ENCODE assay signal across 8 cellular contexts in the genomic region with DNA sequence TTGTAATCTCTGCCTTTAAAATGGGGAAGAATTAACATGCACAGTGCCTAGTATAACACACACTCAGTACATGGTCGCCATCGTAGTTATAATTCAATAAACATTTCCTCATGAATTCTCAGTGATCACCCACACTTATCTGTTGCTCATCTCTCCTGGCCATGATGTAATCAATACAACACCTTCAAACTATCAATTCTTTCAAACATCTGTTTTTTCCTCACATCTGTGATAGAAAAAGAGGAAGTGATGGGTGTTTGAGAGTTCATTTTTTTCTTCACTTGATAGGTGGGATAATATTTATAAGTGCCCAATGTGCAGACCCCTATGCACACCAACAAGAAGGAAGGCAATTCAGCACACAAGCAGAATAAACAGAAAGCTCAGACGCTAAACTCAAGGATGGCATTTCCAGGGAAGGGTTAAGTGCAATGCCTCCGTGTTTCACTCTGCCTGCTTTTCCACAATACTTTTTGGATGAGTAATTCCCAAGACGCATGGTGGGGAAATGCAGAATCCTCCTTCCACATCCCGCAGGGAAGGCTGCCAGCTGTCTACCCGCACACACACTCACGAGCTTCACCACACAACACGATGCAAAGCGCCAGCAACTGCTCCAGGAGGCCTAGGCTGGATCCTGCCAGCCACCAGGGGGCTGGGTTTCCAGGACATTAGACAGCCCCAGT.
A peak's percentile ranks its signal among the peaks of the same experiment; 100 is the strongest.
DNase-seq lines count a peak whose midpoint lies in the region; ATAC-seq and TF ChIP-seq lines count a peak whose summit lies in the region.

No MANE protein-coding gene starts in this region.

- H3K36me3 ChIP-seq in Peyer's patch (no peaks in the 10 kb centered on the region), esophagus muscularis mucosa (no peaks in the 10 kb centered on the region)

- peaks cover 2% of the 10 kb centered on the region for H3K36me3 Mint-ChIP-seq in activated T-cell treated with anti-CD3 and anti-CD28 coated beads, Interleukin-2, amount 50 U/mL, for 4 hours (ENCODE audit: insufficient read depth)

- no peaks in the 10 kb centered on the region for H3K27me3 Mint-ChIP-seq in activated T-cell treated with anti-CD3 and anti-CD28 coated beads, Interleukin-2, amount 50 U/mL, for 4 hours (ENCODE audit: low read depth)

- no peaks in the 10 kb centered on the region for H3K9me3 ChIP-seq in Peyer's patch
- no peaks in the 10 kb centered on the region for H3K9me3 ChIP-seq in esophagus muscularis mucosa

- peaks cover 0 to 27% (median 2%) of the 10 kb centered on the region in 4 donors for H3K4me1 ChIP-seq in Peyer's patch
- H3K4me1 ChIP-seq in esophagus muscularis mucosa, result peaks cover 51 to 54% (median 51%) of the 10 kb centered on the region in 4 donors

- TF ChIP-seq POLR2A in Peyer's patch (IDR thresholded peaks at IDR 0.05) (no peak), esophagus muscularis mucosa (IDR thresholded peaks at IDR 0.05; ENCODE audit: low read depth) (no peak)

- no peaks in the 10 kb centered on the region for H3K9me3 Mint-ChIP-seq in activated T-cell treated with anti-CD3 and anti-CD28 coated beads, Interleukin-2, amount 50 U/mL, for 4 hours

- no peak overlapping the region for H3K4me3 Mint-ChIP-seq in activated T-cell treated with anti-CD3 and anti-CD28 coated beads, Interleukin-2, amount 50 U/mL, for 4 hours

- TF ChIP-seq CTCF in GM12873 (IDR thresholded peaks at IDR 0.05; ENCODE audit: insufficient read depth, low read depth, low read length, missing control alignments), result peak; percentile 37
- peak in 3 of 6 experiments; percentile 8 to 15 (median 13) for TF ChIP-seq CTCF in Peyer's patch (IDR thresholded peaks at IDR 0.05)
- TF ChIP-seq CTCF in esophagus muscularis mucosa (IDR thresholded peaks at IDR 0.05), result peak; percentile 16 to 40 (median 38)

- H3K27ac ChIP-seq in Peyer's patch (peak overlapping the region in 1 of 4 donors; percentile 52), esophagus muscularis mucosa (replicated peaks in 1 of 4) (no peak overlapping the region)

- intact Hi-C loops in esophagus muscularis mucosa (cut with DNase I), result loop anchor here (10.0 kb wide), 1 partner anchor 626 kb away; no protein-coding TSS in a partner anchor

- H3K4me3 ChIP-seq in Peyer's patch (no peak overlapping the region), esophagus muscularis mucosa (no peak overlapping the region)

- no peaks in the 10 kb centered on the region for H3K27me3 ChIP-seq in Peyer's patch
- no peaks in the 10 kb centered on the region for H3K27me3 ChIP-seq in esophagus muscularis mucosa

- 62% methylated on average over 7 of the region's 10 CpGs for WGBS in esophagus muscularis mucosa

- DNase-seq in Peyer's patch (peak in 2 of 3 donors; percentile 25 to 72), esophagus muscularis mucosa (ENCODE audit: extremely low spot score) (no peak), occipital lobe (lab: John Stamatoyannopoulos, UW) (peak; percentile 44), NOMO-1 treated with dmso at 0.1 percent for 144 hours (lab: John Stamatoyannopoulos, UW; ENCODE audit: unreplicated experiment) (no peak), globus pallidus (ENCODE audit: low spot score) (no peak), T-helper 9 cell (no peak)
- DNase-seq in activated T-cell treated with anti-CD3 and anti-CD28 coated beads, Interleukin-2, amount 50 U/mL, for 4 hours, result no peak

- H3K4me1 Mint-ChIP-seq in activated T-cell treated with anti-CD3 and anti-CD28 coated beads, Interleukin-2, amount 50 U/mL, for 4 hours (ENCODE audit: low read depth), result peaks cover 5% of the 10 kb centered on the region

- ATAC-seq in activated T-cell treated with anti-CD3 and anti-CD28 coated beads, Interleukin-2, amount 50 U/mL, for 4 hours, result no peak

- TF ChIP-seq EP300 in esophagus muscularis mucosa (IDR thresholded peaks at IDR 0.05), result no peak

Comparison
In these comparisons a context has a peak if more than half of its experiments do, and no peak if none do; other contexts are left out.
1. DNase-seq: peak in Peyer's patch (2 of 3) and occipital lobe (single experiment); none in esophagus muscularis mucosa (single experiment), activated T-cell treated with anti-CD3 and anti-CD28 coated beads, Interleukin-2, amount 50 U/mL, for 4 hours (single experiment), NOMO-1 treated with dmso at 0.1 percent for 144 hours (single experiment), globus pallidus (single experiment) and T-helper 9 cell (single experiment).